17 cellular contexts compared by ENCODE assay signal in genomic region chr14:23245282-23245681, GRCh38. TPM values are rescaled to one million over a fixed set of nuclear protein-coding genes. Genes with fewer than 3 reads are reported as not detected.
"Had no signal": no experiment of that assay in that cellular context is flagged by ENCODE, and none has a peak within 500 bp of the region (broad histone marks: within the 10 kb centered on the region; RNA-seq: fewer than 3 reads in every experiment).

No MANE protein-coding gene starts in this region.

- H3K4me3 Mint-ChIP-seq: activated naive CD8-positive, alpha-beta T cell; dendritic cell treated with granulocyte-macrophage colony-stimulating factor and Interleukin-4, amounts not matched to agents 40 ng/mL and 50 ng/mL, for 4 days; endodermal cell; naive thymus-derived CD8-positive, alpha-beta T cell; type B pancreatic cell had no signal

- H3K9me3 Mint-ChIP-seq: dendritic cell treated with granulocyte-macrophage colony-stimulating factor and Interleukin-4, amounts not matched to agents 40 ng/mL and 50 ng/mL, for 4 days; endodermal cell; naive thymus-derived CD8-positive, alpha-beta T cell; type B pancreatic cell had no signal

- H3K4me1 Mint-ChIP-seq: naive thymus-derived CD8-positive, alpha-beta T cell had no signal

- H3K27me3 ChIP-seq: brain microvascular endothelial cell had no signal

- H3K27ac Mint-ChIP-seq: activated naive CD8-positive, alpha-beta T cell; dendritic cell treated with granulocyte-macrophage colony-stimulating factor and Interleukin-4, amounts not matched to agents 40 ng/mL and 50 ng/mL, for 4 days; endodermal cell; naive thymus-derived CD8-positive, alpha-beta T cell; type B pancreatic cell had no signal

- ATAC-seq: activated CD4-positive, CD25-positive, alpha-beta regulatory T cell treated with anti-CD3 and anti-CD28 coated beads, Interleukin-2, amount 50 U/mL, for 24 hours; lower lobe of right lung; naive thymus-derived CD8-positive, alpha-beta T cell; sciatic nerve had no signal

- H3K9me3 ChIP-seq: lower lobe of right lung, prostate gland had no signal

- H3K36me3 Mint-ChIP-seq: activated naive CD8-positive, alpha-beta T cell; naive thymus-derived CD8-positive, alpha-beta T cell; type B pancreatic cell had no signal

- H3K36me3 ChIP-seq: brain microvascular endothelial cell, lower lobe of right lung, prostate gland had no signal

- H3K4me1 ChIP-seq: lower lobe of right lung, prostate gland had no signal

- H3K4me3 ChIP-seq: lower lobe of right lung, prostate gland had no signal

- H3K27me3 Mint-ChIP-seq: dendritic cell treated with granulocyte-macrophage colony-stimulating factor and Interleukin-4, amounts not matched to agents 40 ng/mL and 50 ng/mL, for 4 days had no signal

- DNase-seq: activated CD4-positive, alpha-beta T cell treated with anti-CD3 and anti-CD28 coated beads, Interleukin-2, amount 50 U/mL, for 4 hours; activated T-cell treated with anti-CD3 and anti-CD28 coated beads, Interleukin-2, amount 50 U/mL, for 1 hour; amygdala; brain microvascular endothelial cell; endodermal cell; lower lobe of right lung; naive thymus-derived CD8-positive, alpha-beta T cell; nucleus accumbens; stimulated activated naive CD4-positive, alpha-beta T cell; substantia nigra; T-helper 2 cell had no signal

RNA-seq across cellular contexts. Expression of gene RNF212B, which starts 7.5 kb away (rescaled TPM):
- total RNA-seq: endodermal cell; lower lobe of right lung; naive thymus-derived CD8-positive, alpha-beta T cell; sciatic nerve had no signal
